In the genomic region with DNA sequence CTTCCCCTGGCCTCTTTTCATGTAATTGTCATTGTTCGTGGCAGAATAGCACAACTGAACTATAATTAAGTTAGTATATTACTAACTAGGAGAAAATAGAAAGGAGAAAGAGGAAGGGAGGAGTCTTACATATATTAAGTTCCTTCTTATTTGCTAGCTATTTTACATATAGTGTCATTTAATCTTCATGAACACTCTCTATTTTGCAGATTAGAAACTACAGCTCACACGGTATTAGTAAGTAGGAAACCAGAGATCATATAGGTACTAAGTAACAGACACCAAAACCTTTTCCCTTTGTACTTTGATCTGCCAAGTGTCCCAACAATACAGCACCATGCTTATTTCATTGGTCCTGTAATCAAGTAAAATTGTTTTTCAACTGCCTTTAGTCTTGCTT, we compare ENCODE assay signal across 1 cellular context.
TF ChIP-seq lines count a peak whose summit lies in the region.

No MANE protein-coding gene starts in this region.

TF ChIP-seq in GM23338, 12 proteins besides CTCF, POLR2A, EP300 and RAD21 (continued from another document):
- TF ChIP-seq, protein P1, sequence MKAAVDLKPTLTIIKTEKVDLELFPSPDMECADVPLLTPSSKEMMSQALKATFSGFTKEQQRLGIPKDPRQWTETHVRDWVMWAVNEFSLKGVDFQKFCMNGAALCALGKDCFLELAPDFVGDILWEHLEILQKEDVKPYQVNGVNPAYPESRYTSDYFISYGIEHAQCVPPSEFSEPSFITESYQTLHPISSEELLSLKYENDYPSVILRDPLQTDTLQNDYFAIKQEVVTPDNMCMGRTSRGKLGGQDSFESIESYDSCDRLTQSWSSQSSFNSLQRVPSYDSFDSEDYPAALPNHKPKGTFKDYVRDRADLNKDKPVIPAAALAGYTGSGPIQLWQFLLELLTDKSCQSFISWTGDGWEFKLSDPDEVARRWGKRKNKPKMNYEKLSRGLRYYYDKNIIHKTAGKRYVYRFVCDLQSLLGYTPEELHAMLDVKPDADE (IDR thresholded peaks at IDR 0.05), result no peak
- no peak for TF ChIP-seq ZNF331 (CRISPR knock-in tag; IDR thresholded peaks at IDR 0.05; ENCODE audit: low read depth)
- no peak for TF ChIP-seq EZH2phosphoT487 (IDR thresholded peaks at IDR 0.05; ENCODE audit: unreplicated experiment)
- TF ChIP-seq, protein P2, sequence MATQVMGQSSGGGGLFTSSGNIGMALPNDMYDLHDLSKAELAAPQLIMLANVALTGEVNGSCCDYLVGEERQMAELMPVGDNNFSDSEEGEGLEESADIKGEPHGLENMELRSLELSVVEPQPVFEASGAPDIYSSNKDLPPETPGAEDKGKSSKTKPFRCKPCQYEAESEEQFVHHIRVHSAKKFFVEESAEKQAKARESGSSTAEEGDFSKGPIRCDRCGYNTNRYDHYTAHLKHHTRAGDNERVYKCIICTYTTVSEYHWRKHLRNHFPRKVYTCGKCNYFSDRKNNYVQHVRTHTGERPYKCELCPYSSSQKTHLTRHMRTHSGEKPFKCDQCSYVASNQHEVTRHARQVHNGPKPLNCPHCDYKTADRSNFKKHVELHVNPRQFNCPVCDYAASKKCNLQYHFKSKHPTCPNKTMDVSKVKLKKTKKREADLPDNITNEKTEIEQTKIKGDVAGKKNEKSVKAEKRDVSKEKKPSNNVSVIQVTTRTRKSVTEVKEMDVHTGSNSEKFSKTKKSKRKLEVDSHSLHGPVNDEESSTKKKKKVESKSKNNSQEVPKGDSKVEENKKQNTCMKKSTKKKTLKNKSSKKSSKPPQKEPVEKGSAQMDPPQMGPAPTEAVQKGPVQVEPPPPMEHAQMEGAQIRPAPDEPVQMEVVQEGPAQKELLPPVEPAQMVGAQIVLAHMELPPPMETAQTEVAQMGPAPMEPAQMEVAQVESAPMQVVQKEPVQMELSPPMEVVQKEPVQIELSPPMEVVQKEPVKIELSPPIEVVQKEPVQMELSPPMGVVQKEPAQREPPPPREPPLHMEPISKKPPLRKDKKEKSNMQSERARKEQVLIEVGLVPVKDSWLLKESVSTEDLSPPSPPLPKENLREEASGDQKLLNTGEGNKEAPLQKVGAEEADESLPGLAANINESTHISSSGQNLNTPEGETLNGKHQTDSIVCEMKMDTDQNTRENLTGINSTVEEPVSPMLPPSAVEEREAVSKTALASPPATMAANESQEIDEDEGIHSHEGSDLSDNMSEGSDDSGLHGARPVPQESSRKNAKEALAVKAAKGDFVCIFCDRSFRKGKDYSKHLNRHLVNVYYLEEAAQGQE (IDR thresholded peaks at IDR 0.05; ENCODE audit: unreplicated experiment), result no peak
- no peak for TF ChIP-seq STAT1 (IDR thresholded peaks at IDR 0.05; ENCODE audit: unreplicated experiment)
- TF ChIP-seq ZNF114 (CRISPR knock-in tag; IDR thresholded peaks at IDR 0.05), result no peak
- TF ChIP-seq EZH2 (IDR thresholded peaks at IDR 0.05; ENCODE audit: low read depth, unreplicated experiment), result no peak
- TF ChIP-seq POLR2AphosphoS5 (IDR thresholded peaks at IDR 0.05; ENCODE audit: low read depth), result no peak
- no peak for TF ChIP-seq JUNB (IDR thresholded peaks at IDR 0.05; ENCODE audit: unreplicated experiment)
- no peak for TF ChIP-seq CREB1 (CRISPR knock-in tag; IDR thresholded peaks at IDR 0.05; ENCODE audit: low read depth)
TF ChIP-seq in GM23338: peak in this region for 0.
